In the genomic region with DNA sequence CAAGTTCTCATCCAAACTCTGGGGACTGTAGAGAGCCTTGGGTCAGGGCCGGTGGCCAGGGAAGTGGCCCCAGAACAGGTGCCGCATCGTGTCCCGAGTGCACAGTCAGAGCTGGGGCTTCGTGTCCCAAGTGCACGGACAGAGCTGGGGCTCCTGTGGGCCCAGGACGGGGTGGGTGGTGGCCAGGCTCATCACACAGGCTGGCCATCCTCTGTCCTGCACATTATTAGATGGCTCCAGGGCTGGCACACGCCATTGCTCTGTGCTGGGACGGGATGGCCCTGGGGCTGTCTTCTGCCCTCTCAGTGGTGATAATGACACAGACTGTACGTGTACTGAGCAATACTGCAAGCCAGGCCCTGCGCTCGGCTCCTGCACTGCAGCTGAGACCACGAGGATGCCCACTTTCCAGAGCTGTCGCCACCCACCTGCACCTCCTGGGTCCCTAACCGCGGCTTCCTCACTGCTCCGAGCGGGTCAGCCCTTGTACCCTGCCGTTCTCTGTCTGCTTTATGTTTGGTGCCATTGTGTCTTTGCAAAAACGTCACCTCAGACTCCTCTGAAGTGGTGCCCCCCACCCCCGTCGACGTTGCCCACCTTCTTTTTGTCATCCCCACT, we compare ENCODE assay signal across 9 cellular contexts. TPM values are rescaled to one million over a fixed set of nuclear protein-coding genes. Genes with fewer than 3 reads are reported as not detected.
DNase-seq lines count a peak whose midpoint lies in the region; ATAC-seq and TF ChIP-seq lines count a peak whose summit lies in the region.
"Had no signal": no experiment of that assay in that cellular context is flagged by ENCODE, and none has a peak within 500 bp of the region (broad histone marks: within the 10 kb centered on the region; RNA-seq: fewer than 3 reads in every experiment).

No MANE protein-coding gene starts in this region.

- no peak for DNase-seq in AG09309 (ENCODE audit: low read depth)
- no peak for DNase-seq in Karpas-422
- DNase-seq in coronary artery (ENCODE audit: low spot score): no peak
- no peak for DNase-seq in nephron progenitor cell
- DNase-seq in stimulated activated CD4-positive, alpha-beta T cell treated with anti-CD3 and anti-CD28 coated beads, Interleukin-4, amount 100 ng/mL, for 1 hour: no peak
- DNase-seq in nucleus accumbens (lab: John Stamatoyannopoulos, UW): no peak
- DNase-seq in NCI-H82 (lab: John Stamatoyannopoulos, UW): no peak
- DNase-seq: foreskin keratinocyte had no signal

- peak overlapping the region; percentile 68 for H3K9ac ChIP-seq in Karpas-422 (ENCODE audit: low read length)

- H3K4me2 ChIP-seq in Karpas-422 (ENCODE audit: low read depth, low read length, poor library complexity, severe bottlenecking): peak overlapping the region; percentile 88

- ATAC-seq in HG02884 (IDR thresholded peaks at IDR 0.05; ENCODE audit: unreplicated experiment): no peak
- ATAC-seq: foreskin keratinocyte had no signal

- H3K27me3 Mint-ChIP-seq in nephron progenitor cell (ENCODE audit: low read depth, poor library complexity): peaks cover 23% of the 10 kb centered on the region

- no peak overlapping the region for H3K27ac Mint-ChIP-seq in nephron progenitor cell

- peak overlapping the region; percentile 66 for H3K4me3 ChIP-seq in AG09309 (ENCODE audit: control insufficient read depth, low read depth, low read length)
- H3K4me3 ChIP-seq in Karpas-422 (ENCODE audit: low read length): peak overlapping the region; percentile 75; the same call in 1 of the 2 replicates
- peak overlapping the region; percentile 90 for H3K4me3 ChIP-seq in coronary artery

- no peaks in the 10 kb centered on the region for H3K9me2 ChIP-seq in Karpas-422 (replicated peaks; ENCODE audit: insufficient read depth, low read length)

- H3K36me3 Mint-ChIP-seq in nephron progenitor cell (ENCODE audit: low read depth): no peaks in the 10 kb centered on the region

- TF ChIP-seq CTCF in AG09309 (IDR thresholded peaks at IDR 0.05; ENCODE audit: control insufficient read depth, insufficient read depth, low read depth, low read length, missing control alignments) (no peak), coronary artery (IDR thresholded peaks at IDR 0.05) (no peak), nephron progenitor cell (IDR thresholded peaks at IDR 0.05) (no peak)

- H4K20me1 ChIP-seq in Karpas-422 (ENCODE audit: insufficient read depth, low read depth, low read length): peaks cover 69% of the 10 kb centered on the region

- peaks cover 63% of the 10 kb centered on the region for H3K4me1 Mint-ChIP-seq in nephron progenitor cell

- no peaks in the 10 kb centered on the region for H3K9me3 ChIP-seq in Karpas-422 (ENCODE audit: low read length)

- H3K27ac ChIP-seq in Karpas-422 (ENCODE audit: low read length): no peak overlapping the region
- H3K27ac ChIP-seq in coronary artery: no peak overlapping the region

- H3K79me2 ChIP-seq in Karpas-422 (ENCODE audit: low read length): peaks cover 25% of the 10 kb centered on the region

- no peaks in the 10 kb centered on the region for H3K36me3 ChIP-seq in Karpas-422 (ENCODE audit: insufficient read depth, low read length)

- no peak overlapping the region for H2AFZ ChIP-seq in Karpas-422 (ENCODE audit: low read length)

- H3K27me3 ChIP-seq in Karpas-422 (ENCODE audit: low read length): no peaks in the 10 kb centered on the region

- peaks cover 22% of the 10 kb centered on the region for H3K4me1 ChIP-seq in Karpas-422 (ENCODE audit: low read length)

- no peaks in the 10 kb centered on the region for H3K9me3 Mint-ChIP-seq in nephron progenitor cell

- peak overlapping the region; percentile 82 for H3K4me3 Mint-ChIP-seq in nephron progenitor cell

RNA-seq across cellular contexts. Expression of a gene that starts 1.9 kb away (rescaled TPM):
- 4.0 and 4.1 TPM in 2 replicates for total RNA-seq in Karpas-422 (2014; rRNA removed; shearing (Covaris generic); ENCODE audit: low replicate concordance)
